ENCODE assay signal across 1 cellular context in genomic region chr7:157022681-157023588, GRCh38.
TF ChIP-seq lines count a peak whose summit lies in the region.

No MANE protein-coding gene starts in this region.

TF ChIP-seq in HEK293T, 16 proteins besides CTCF, POLR2A, EP300 and RAD21 (continued from another document):
- TF ChIP-seq FOXK2 (IDR thresholded peaks at IDR 0.05) = no peak
